22 cellular contexts compared by ENCODE assay signal in the genomic region with DNA sequence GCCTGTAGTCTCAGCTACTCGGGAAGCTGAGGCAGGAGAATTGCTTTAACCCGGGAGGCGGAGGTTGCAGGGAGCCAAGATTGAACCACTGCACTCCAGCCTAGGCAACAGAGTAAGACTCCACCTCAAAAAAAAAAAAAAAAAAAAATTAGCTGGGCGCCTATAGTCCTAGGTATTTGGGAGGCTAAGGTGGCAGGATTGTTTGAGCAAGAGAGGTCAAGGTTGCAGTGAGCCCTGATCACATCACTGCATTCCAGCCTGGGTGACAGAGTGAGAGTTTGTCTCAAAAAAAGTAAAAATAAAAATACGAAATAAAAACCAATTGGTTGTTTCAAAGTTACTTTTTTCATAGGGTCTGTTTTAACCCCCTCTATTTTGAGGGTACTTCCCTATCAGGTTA. TPM values are rescaled to one million over a fixed set of nuclear protein-coding genes. Genes with fewer than 3 reads are reported as not detected.
DNase-seq lines count a peak whose midpoint lies in the region; ATAC-seq and TF ChIP-seq lines count a peak whose summit lies in the region.
"Had no signal": no experiment of that assay in that cellular context is flagged by ENCODE, and none has a peak within 500 bp of the region (broad histone marks: within the 10 kb centered on the region; RNA-seq: fewer than 3 reads in every experiment).

No MANE protein-coding gene starts in this region.

- H3K27me3 Mint-ChIP-seq in chondrocyte (ENCODE audit: low read depth) (no peaks in the 10 kb centered on the region), progenitor cell of endocrine pancreas (peaks cover 3% of the 10 kb centered on the region)
- H3K27me3 Mint-ChIP-seq: CD4-positive, alpha-beta T cell had no signal

- H3K27ac ChIP-seq in RWPE1 (peak overlapping the region; percentile 83), liver (ENCODE audit: low read depth in 1 of 2, low read length in 2 of 2) (no peak overlapping the region)

- POLR2A ChIA-PET in RWPE1 (lab: Yijun Ruan, JAX; ENCODE audit: low non-redundant PET), result no interaction called here

- H3K4me1 Mint-ChIP-seq in chondrocyte (ENCODE audit: low read depth), result peaks cover 30% of the 10 kb centered on the region
- H3K4me1 Mint-ChIP-seq in progenitor cell of endocrine pancreas (ENCODE audit: low read depth), result peaks cover 5% of the 10 kb centered on the region

- H3K36me3 Mint-ChIP-seq in chondrocyte (ENCODE audit: low read depth), result no peaks in the 10 kb centered on the region
- no peaks in the 10 kb centered on the region for H3K36me3 Mint-ChIP-seq in progenitor cell of endocrine pancreas (ENCODE audit: insufficient read depth)

- H3K4me3 ChIP-seq in liver (ENCODE audit: low read depth in 1 of 3, low read length in 3 of 3), result no peak overlapping the region
- H3K4me3 ChIP-seq: A549 had no signal

- TF ChIP-seq CTCF in RWPE1 (conservative IDR thresholded peaks at IDR 0.05; ENCODE audit: low read depth) (no peak), chondrocyte (IDR thresholded peaks at IDR 0.05) (no peak), liver (IDR thresholded peaks at IDR 0.05; ENCODE audit: low read depth, low read length, missing input control) (no peak), progenitor cell of endocrine pancreas (IDR thresholded peaks at IDR 0.05; ENCODE audit: unreplicated experiment) (no peak)

- no peak overlapping the region for H3K9ac ChIP-seq in liver (ENCODE audit: low read depth in 1 of 2, low read length in 2 of 2)

- CTCF ChIA-PET in RWPE1 (lab: Yijun Ruan, JAX), result interaction anchor here (0.7 kb wide), 1 partner anchor 42 kb away, joined by 4 read pairs; no protein-coding TSS in a partner anchor

- H3K27ac Mint-ChIP-seq in chondrocyte (ENCODE audit: unreplicated experiment) (peak overlapping the region; percentile 12), progenitor cell of endocrine pancreas (peak overlapping the region; percentile 59)
- H3K27ac Mint-ChIP-seq: CD4-positive, alpha-beta T cell; GM23338; H9 had no signal

- no peaks in the 10 kb centered on the region for H3K27me3 ChIP-seq in liver (ENCODE audit: control insufficient read depth in 4 of 4, insufficient read depth in 4 of 4, low read length in 3 of 4)
- H3K27me3 ChIP-seq: BE2C; BLaER1 treated with 17β-estradiol and CSF1 and Interleukin-3, amounts not matched to agents 10 nM and 100 nM had no signal

- ATAC-seq in GM18498 (IDR thresholded peaks at IDR 0.05; ENCODE audit: unreplicated experiment), result no peak
- ATAC-seq: A549, GM23338, HCT116 had no signal

- H3K36me3 ChIP-seq in liver (ENCODE audit: control insufficient read depth in 4 of 4, insufficient read depth in 3 of 4, low read depth in 1 of 4, low read length in 3 of 4), result no peaks in the 10 kb centered on the region

- peaks cover 16 to 34% (median 26%) of the 10 kb centered on the region in 4 donors for H3K4me1 ChIP-seq in liver (ENCODE audit: control insufficient read depth in 4 of 4, insufficient read depth in 4 of 4, low read length in 3 of 4)
- H3K4me1 ChIP-seq: BE2C had no signal

- DNase-seq in RWPE1 (ENCODE audit: low spot score), result no peak
- no peak for DNase-seq in chondrocyte (ENCODE audit: low spot score)
- no peak for DNase-seq in progenitor cell of endocrine pancreas (ENCODE audit: low spot score, unreplicated experiment)
- DNase-seq in GM19238 (ENCODE audit: insufficient read length, low spot score), result no peak
- DNase-seq in activated effector memory CD4-positive, alpha-beta T cell treated with anti-CD3 and anti-CD28 coated beads, Interleukin-2, amount 50 U/mL, for 16 hours, result no peak
- DNase-seq: 8988T; ACHN; AML-193; BE2C; Calu3; CD4-positive, alpha-beta T cell; COR-L47; DMS153; DND-41; H9 had no signal

- H3K9me3 Mint-ChIP-seq in chondrocyte (ENCODE audit: low read depth), result no peaks in the 10 kb centered on the region
- H3K9me3 Mint-ChIP-seq in progenitor cell of endocrine pancreas (ENCODE audit: low read depth), result no peaks in the 10 kb centered on the region
- H3K9me3 Mint-ChIP-seq: CD4-positive, alpha-beta T cell; H9 had no signal

- no peak for TF ChIP-seq RAD21 in liver (IDR thresholded peaks at IDR 0.05)

- 54% methylated on average over 5 of the region's 5 CpGs for WGBS in liver

- no peaks in the 10 kb centered on the region for H3K9me3 ChIP-seq in liver (ENCODE audit: control insufficient read depth in 4 of 4, low read length in 3 of 4)
- H3K9me3 ChIP-seq: A549; BE2C; BLaER1 treated with 17β-estradiol and CSF1 and Interleukin-3, amounts not matched to agents 10 nM and 100 nM had no signal

- H3K4me3 Mint-ChIP-seq in chondrocyte (ENCODE audit: unreplicated experiment), result no peak overlapping the region
- no peak overlapping the region for H3K4me3 Mint-ChIP-seq in progenitor cell of endocrine pancreas (ENCODE audit: low read depth)
- H3K4me3 Mint-ChIP-seq: CD14-positive monocyte, GM23338, H9 had no signal

TF ChIP-seq in liver, 16 proteins besides CTCF, POLR2A, EP300 and RAD21:
- TF ChIP-seq HNF4A (conservative IDR thresholded peaks at IDR 0.05) (peak; percentile 55 to 58), TAF1 (conservative IDR thresholded peaks at IDR 0.05) (no peak), RXRA (IDR thresholded peaks at IDR 0.05) (peak; percentile 52 to 62), NR2F2 (IDR thresholded peaks at IDR 0.05) (peak; percentile 59), SP1 (IDR thresholded peaks at IDR 0.05) (peak; percentile 45)
- TF ChIP-seq, protein P1, sequence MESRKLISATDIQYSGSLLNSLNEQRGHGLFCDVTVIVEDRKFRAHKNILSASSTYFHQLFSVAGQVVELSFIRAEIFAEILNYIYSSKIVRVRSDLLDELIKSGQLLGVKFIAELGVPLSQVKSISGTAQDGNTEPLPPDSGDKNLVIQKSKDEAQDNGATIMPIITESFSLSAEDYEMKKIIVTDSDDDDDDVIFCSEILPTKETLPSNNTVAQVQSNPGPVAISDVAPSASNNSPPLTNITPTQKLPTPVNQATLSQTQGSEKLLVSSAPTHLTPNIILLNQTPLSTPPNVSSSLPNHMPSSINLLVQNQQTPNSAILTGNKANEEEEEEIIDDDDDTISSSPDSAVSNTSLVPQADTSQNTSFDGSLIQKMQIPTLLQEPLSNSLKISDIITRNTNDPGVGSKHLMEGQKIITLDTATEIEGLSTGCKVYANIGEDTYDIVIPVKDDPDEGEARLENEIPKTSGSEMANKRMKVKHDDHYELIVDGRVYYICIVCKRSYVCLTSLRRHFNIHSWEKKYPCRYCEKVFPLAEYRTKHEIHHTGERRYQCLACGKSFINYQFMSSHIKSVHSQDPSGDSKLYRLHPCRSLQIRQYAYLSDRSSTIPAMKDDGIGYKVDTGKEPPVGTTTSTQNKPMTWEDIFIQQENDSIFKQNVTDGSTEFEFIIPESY (IDR thresholded peaks at IDR 0.05), result no peak

RNA-seq across cellular contexts. Expression of a gene that starts 1.3 kb away (rescaled TPM):
- total RNA-seq in chondrocyte, result 35.5 to 56.0 TPM (median 36.6 TPM) in 3 replicates
- 10 to 100 TPM in 1 of 2 donors, 1 to 10 TPM in 1; 5.6 to 38.5 TPM for total RNA-seq in liver
- 1 to 10 TPM in 1 of 2 donors, under 1 TPM in 1; 0.97 to 6.2 TPM for polyA plus RNA-seq in liver
- 90.0 and 93.6 TPM in 2 replicates for total RNA-seq in progenitor cell of endocrine pancreas

RNA-seq across cellular contexts. Expression of a gene that starts 17.9 kb away (rescaled TPM):
- total RNA-seq in chondrocyte, result 177 to 258 TPM (median 181 TPM) in 3 replicates
- total RNA-seq in liver, result 10 to 100 TPM; 11.6 to 81.3 TPM
- polyA plus RNA-seq in liver, result 10 to 100 TPM; 83.4 to 86.3 TPM
- 4.9 and 5.1 TPM in 2 replicates for total RNA-seq in progenitor cell of endocrine pancreas

RNA-seq across cellular contexts. Expression of a gene that starts 30.7 kb away (rescaled TPM):
- total RNA-seq in chondrocyte (74.6 to 100 TPM (median 76.1 TPM) in 3 replicates), liver (10 to 100 TPM; 21.6 to 28.0 TPM), progenitor cell of endocrine pancreas (108 and 110 TPM in 2 replicates)
- polyA plus RNA-seq in liver, result 100 to 1,000 TPM in 1 of 2 donors, 10 to 100 TPM in 1; 58.8 to 137 TPM
